1 cellular context compared by ENCODE assay signal in the genomic region with DNA sequence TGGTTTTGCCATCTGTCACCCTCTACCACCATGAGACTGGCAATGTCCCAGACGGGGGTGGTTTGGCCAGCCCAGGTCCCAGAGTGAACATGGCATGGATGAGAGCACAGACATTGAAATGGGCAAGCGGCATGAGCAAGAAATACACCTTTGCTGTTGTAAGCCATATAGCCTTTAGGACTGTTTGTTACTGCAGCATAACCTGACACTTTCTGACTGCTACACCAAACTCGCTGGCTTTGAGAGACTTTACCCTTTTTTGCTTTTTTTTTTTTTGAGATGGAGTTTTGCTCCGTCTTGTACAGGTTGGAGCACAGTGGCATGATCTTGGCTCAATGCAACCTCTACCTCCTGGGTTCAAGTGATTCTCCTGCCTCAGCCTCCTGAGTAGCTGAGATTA.
A peak's percentile ranks its signal among the peaks of the same experiment; 100 is the strongest.
TF ChIP-seq lines count a peak whose summit lies in the region.

No MANE protein-coding gene starts in this region.

TF ChIP-seq in A549, 52 proteins besides CTCF, POLR2A, EP300 and RAD21:
- no peak for TF ChIP-seq ZFP36 (IDR thresholded peaks at IDR 0.05; ENCODE audit: borderline replicate concordance, partially characterized antibody)
- peak; percentile 29; the same call in 1 of the 2 replicates for TF ChIP-seq KDM1A (IDR thresholded peaks at IDR 0.05; ENCODE audit: low read depth)
